Comparison of ENCODE assay signal across 9 cellular contexts in the genomic region with DNA sequence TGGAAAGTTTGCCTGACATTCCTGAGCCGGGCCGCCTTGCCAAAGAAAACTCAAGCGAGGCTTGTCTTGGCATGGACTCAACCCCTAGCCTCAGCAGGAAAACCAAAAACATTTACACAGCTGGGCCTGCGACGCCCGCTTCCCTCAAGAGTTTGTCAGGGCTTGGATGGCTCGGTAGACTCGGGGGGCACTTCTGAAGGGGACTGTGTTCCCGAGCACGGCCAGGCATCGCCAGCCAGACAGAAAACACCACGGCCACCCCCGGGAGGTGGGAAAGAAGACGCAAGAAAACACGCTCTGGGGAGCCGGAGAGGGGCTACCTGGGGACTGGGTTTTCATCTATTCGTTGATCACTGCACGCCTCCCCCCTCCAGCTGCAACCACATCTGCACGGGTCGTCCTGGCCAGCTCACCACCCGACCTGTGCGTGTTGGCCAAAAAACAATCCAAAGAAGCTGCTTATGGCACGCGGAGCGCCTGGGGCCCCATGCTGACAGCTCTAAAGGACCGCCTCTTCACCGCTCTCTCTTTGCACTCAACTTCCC.
A peak's percentile ranks its signal among the peaks of the same experiment; 100 is the strongest.
DNase-seq lines count a peak whose midpoint lies in the region; FAIRE-seq and TF ChIP-seq lines count a peak whose summit lies in the region.
"Had no signal": no experiment of that assay in that cellular context is flagged by ENCODE, and none has a peak within 500 bp of the region (broad histone marks: within the 10 kb centered on the region; RNA-seq: fewer than 3 reads in every experiment).

No MANE protein-coding gene starts in this region.

- H3K36me3 ChIP-seq in bronchial epithelial cell (ENCODE audit: control insufficient read depth, insufficient read depth, low read length): no peaks in the 10 kb centered on the region

- no peak for TF ChIP-seq CTCF in bronchial epithelial cell (IDR thresholded peaks at IDR 0.05; ENCODE audit: insufficient read depth, low read length, severe bottlenecking)

- DNase-seq in HS-27A (ENCODE audit: low read depth) (peak; percentile 90), bronchial epithelial cell (ENCODE audit: low read depth) (peak; percentile 77), kidney glomerular epithelial cell (lab: John Stamatoyannopoulos, UW) (peak; percentile 65), stromal cell of bone marrow (ENCODE audit: low read depth) (peak; percentile 91), NCI-H526 (lab: John Stamatoyannopoulos, UW) (no peak)
- DNase-seq in stimulated activated CD8-positive, alpha-beta memory T cell treated with anti-CD3 and anti-CD28 coated beads, Interleukin-4, amount 100 ng/mL, for 48 hours: no peak
- DNase-seq in activated CD4-positive, alpha-beta T cell treated with anti-CD3 and anti-CD28 coated beads, Interleukin-2, amount 50 U/mL, for 4 hours: no peak
- no peak for DNase-seq in activated naive CD4-positive, alpha-beta T cell (lab: John Stamatoyannopoulos, UW)

- no peak overlapping the region for H3K4me3 ChIP-seq in bronchial epithelial cell (ENCODE audit: low read depth, low read length)

- H3K27me3 ChIP-seq in bronchial epithelial cell (ENCODE audit: control insufficient read depth, insufficient read depth, low read length): no peaks in the 10 kb centered on the region

- FAIRE-seq in bronchial epithelial cell (lab: Jason Lieb, UNC): no peak
- FAIRE-seq: colon had no signal

Comparison
In these comparisons a context has a peak if more than half of its experiments do, and no peak if none do; other contexts are left out.
1. DNase-seq: peak in HS-27A (single experiment), bronchial epithelial cell (single experiment), kidney glomerular epithelial cell (single experiment) and stromal cell of bone marrow (single experiment); none in stimulated activated CD8-positive, alpha-beta memory T cell treated with anti-CD3 and anti-CD28 coated beads, Interleukin-4, amount 100 ng/mL, for 48 hours (single experiment), NCI-H526 (0 of 2), activated CD4-positive, alpha-beta T cell treated with anti-CD3 and anti-CD28 coated beads, Interleukin-2, amount 50 U/mL, for 4 hours (0 of 2) and activated naive CD4-positive, alpha-beta T cell (0 of 4).